ENCODE assay signal across 1 cellular context in the genomic region with DNA sequence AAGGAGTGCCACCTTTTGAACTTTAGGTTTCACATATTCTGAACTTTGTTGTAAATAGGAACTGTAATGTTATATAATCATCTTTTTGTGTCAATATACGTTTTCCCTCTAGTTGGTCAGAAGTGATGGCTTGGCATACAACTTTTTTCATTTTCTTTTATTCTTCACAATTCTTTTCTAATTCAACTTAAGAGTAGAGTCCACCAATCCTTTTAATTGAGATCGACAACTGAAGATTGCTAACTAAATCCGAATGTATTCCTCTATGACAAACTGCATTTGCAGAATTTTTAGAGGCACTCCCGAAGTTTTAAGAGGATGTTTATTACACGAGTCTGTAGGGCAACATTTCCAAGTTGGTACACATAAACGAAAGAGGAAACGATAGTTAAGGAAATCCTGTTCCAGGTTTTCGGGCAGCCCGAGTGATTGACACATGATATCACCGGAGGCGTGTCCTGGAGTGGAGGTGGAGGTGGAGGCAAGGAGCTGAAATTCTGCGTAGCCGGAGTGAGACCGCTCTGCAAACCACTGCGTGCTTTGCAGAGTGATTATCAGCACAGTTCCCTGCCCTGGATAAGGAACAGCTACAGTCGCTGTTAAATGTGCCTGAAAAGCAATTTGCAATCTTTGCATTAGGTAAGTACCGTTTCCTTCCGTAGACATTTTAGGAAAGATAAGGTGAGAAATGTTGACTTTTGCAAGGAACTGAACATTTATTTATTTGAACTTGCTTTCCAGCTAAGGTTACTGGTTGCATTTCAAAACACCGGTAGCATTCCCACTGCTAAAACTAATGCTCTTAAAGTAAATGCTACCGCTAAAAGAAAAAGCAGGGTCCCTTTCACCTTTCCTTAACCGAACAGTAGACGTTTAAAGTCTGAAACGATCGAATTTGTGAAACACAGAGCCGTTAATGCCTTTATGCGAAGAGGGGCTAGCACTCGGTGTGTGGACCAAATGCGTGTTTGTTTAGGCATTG.
TF ChIP-seq lines count a peak whose summit lies in the region.

A gene with protein sequence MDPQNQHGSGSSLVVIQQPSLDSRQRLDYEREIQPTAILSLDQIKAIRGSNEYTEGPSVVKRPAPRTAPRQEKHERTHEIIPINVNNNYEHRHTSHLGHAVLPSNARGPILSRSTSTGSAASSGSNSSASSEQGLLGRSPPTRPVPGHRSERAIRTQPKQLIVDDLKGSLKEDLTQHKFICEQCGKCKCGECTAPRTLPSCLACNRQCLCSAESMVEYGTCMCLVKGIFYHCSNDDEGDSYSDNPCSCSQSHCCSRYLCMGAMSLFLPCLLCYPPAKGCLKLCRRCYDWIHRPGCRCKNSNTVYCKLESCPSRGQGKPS (plus strand): TSS at position 502 of the 982 bp plus-strand sequence. CDS start 4,797 bp downstream, outside the sequence.

TF ChIP-seq in HepG2, 621 proteins besides CTCF, POLR2A, EP300 and RAD21 (continued from another document):
- TF ChIP-seq POLR2AphosphoS5 (IDR thresholded peaks at IDR 0.05; ENCODE audit: low read depth, low read length) = peak; percentile 95
- TF ChIP-seq TCF12 (IDR thresholded peaks at IDR 0.05) = no peak
- TF ChIP-seq TCF12 (CRISPR knock-in tag; IDR thresholded peaks at IDR 0.05) = no peak
- no peak for TF ChIP-seq ZNF501 (CRISPR knock-in tag; IDR thresholded peaks at IDR 0.05)
- TF ChIP-seq ZNF234 (CRISPR knock-in tag; conservative IDR thresholded peaks at IDR 0.05) = no peak
- no peak for TF ChIP-seq TMF1 (CRISPR knock-in tag; IDR thresholded peaks at IDR 0.05; ENCODE audit: low read depth)
- peak; percentile 41; the same call in 1 of the 2 replicates for TF ChIP-seq TGIF2 (CRISPR knock-in tag; IDR thresholded peaks at IDR 0.05)
- TF ChIP-seq NFE2 (CRISPR knock-in tag; IDR thresholded peaks at IDR 0.05) = no peak
- TF ChIP-seq SIN3B (IDR thresholded peaks at IDR 0.05; ENCODE audit: low read length) = no peak
- no peak for TF ChIP-seq ZNF451 (CRISPR knock-in tag; IDR thresholded peaks at IDR 0.05)
- no peak for TF ChIP-seq RAD51 (IDR thresholded peaks at IDR 0.05; ENCODE audit: borderline replicate concordance)
- TF ChIP-seq, protein P1, sequence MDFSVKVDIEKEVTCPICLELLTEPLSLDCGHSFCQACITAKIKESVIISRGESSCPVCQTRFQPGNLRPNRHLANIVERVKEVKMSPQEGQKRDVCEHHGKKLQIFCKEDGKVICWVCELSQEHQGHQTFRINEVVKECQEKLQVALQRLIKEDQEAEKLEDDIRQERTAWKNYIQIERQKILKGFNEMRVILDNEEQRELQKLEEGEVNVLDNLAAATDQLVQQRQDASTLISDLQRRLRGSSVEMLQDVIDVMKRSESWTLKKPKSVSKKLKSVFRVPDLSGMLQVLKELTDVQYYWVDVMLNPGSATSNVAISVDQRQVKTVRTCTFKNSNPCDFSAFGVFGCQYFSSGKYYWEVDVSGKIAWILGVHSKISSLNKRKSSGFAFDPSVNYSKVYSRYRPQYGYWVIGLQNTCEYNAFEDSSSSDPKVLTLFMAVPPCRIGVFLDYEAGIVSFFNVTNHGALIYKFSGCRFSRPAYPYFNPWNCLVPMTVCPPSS (IDR thresholded peaks at IDR 0.05) = no peak
- TF ChIP-seq, protein P2, sequence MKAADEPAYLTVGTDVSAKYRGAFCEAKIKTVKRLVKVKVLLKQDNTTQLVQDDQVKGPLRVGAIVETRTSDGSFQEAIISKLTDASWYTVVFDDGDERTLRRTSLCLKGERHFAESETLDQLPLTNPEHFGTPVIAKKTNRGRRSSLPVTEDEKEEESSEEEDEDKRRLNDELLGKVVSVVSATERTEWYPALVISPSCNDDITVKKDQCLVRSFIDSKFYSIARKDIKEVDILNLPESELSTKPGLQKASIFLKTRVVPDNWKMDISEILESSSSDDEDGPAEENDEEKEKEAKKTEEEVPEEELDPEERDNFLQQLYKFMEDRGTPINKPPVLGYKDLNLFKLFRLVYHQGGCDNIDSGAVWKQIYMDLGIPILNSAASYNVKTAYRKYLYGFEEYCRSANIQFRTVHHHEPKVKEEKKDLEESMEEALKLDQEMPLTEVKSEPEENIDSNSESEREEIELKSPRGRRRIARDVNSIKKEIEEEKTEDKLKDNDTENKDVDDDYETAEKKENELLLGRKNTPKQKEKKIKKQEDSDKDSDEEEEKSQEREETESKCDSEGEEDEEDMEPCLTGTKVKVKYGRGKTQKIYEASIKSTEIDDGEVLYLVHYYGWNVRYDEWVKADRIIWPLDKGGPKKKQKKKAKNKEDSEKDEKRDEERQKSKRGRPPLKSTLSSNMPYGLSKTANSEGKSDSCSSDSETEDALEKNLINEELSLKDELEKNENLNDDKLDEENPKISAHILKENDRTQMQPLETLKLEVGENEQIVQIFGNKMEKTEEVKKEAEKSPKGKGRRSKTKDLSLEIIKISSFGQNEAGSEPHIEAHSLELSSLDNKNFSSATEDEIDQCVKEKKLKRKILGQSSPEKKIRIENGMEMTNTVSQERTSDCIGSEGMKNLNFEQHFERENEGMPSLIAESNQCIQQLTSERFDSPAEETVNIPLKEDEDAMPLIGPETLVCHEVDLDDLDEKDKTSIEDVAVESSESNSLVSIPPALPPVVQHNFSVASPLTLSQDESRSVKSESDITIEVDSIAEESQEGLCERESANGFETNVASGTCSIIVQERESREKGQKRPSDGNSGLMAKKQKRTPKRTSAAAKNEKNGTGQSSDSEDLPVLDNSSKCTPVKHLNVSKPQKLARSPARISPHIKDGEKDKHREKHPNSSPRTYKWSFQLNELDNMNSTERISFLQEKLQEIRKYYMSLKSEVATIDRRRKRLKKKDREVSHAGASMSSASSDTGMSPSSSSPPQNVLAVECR (CRISPR knock-in tag; IDR thresholded peaks at IDR 0.05; ENCODE audit: borderline replicate concordance) = peak; percentile 34
- TF ChIP-seq, protein P3, sequence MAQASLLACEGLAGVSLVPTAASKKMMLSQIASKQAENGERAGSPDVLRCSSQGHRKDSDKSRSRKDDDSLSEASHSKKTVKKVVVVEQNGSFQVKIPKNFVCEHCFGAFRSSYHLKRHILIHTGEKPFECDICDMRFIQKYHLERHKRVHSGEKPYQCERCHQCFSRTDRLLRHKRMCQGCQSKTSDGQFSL (CRISPR knock-in tag; IDR thresholded peaks at IDR 0.05) = no peak
- no peak for TF ChIP-seq EEA1 (CRISPR knock-in tag; IDR thresholded peaks at IDR 0.05; ENCODE audit: borderline replicate concordance)
- no peak for TF ChIP-seq ZNF709 (CRISPR knock-in tag; IDR thresholded peaks at IDR 0.05)
- TF ChIP-seq, protein P4, sequence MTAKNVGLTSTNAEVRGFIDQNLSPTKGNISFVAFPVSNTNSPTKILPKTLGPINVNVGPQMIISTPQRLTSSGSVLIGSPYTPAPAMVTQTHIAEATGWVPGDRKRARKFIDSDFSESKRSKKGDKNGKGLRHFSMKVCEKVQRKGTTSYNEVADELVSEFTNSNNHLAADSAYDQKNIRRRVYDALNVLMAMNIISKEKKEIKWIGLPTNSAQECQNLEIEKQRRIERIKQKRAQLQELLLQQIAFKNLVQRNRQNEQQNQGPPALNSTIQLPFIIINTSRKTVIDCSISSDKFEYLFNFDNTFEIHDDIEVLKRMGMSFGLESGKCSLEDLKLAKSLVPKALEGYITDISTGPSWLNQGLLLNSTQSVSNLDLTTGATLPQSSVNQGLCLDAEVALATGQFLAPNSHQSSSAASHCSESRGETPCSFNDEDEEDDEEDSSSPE (CRISPR knock-in tag; IDR thresholded peaks at IDR 0.05) = no peak; the same call in 1 of the 2 replicates
- TF ChIP-seq, protein P5, sequence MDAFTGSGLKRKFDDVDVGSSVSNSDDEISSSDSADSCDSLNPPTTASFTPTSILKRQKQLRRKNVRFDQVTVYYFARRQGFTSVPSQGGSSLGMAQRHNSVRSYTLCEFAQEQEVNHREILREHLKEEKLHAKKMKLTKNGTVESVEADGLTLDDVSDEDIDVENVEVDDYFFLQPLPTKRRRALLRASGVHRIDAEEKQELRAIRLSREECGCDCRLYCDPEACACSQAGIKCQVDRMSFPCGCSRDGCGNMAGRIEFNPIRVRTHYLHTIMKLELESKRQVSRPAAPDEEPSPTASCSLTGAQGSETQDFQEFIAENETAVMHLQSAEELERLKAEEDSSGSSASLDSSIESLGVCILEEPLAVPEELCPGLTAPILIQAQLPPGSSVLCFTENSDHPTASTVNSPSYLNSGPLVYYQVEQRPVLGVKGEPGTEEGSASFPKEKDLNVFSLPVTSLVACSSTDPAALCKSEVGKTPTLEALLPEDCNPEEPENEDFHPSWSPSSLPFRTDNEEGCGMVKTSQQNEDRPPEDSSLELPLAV (CRISPR knock-in tag; conservative IDR thresholded peaks at IDR 0.05; ENCODE audit: low read depth) = no peak
- no peak for TF ChIP-seq ZNF777 (CRISPR knock-in tag; IDR thresholded peaks at IDR 0.05)
- TF ChIP-seq, protein P6, sequence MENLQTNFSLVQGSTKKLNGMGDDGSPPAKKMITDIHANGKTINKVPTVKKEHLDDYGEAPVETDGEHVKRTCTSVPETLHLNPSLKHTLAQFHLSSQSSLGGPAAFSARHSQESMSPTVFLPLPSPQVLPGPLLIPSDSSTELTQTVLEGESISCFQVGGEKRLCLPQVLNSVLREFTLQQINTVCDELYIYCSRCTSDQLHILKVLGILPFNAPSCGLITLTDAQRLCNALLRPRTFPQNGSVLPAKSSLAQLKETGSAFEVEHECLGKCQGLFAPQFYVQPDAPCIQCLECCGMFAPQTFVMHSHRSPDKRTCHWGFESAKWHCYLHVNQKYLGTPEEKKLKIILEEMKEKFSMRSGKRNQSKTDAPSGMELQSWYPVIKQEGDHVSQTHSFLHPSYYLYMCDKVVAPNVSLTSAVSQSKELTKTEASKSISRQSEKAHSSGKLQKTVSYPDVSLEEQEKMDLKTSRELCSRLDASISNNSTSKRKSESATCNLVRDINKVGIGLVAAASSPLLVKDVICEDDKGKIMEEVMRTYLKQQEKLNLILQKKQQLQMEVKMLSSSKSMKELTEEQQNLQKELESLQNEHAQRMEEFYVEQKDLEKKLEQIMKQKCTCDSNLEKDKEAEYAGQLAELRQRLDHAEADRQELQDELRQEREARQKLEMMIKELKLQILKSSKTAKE (CRISPR knock-in tag; IDR thresholded peaks at IDR 0.05; ENCODE audit: borderline replicate concordance) = no peak
- TF ChIP-seq ZNF557 (CRISPR knock-in tag; IDR thresholded peaks at IDR 0.05) = 0 out of 2 replicates have a peak, but pooled peaks have one; percentile 63
- no peak; the same call in 1 of the 2 replicates for TF ChIP-seq HOXA3 (CRISPR knock-in tag; IDR thresholded peaks at IDR 0.05)
- TF ChIP-seq ASH2L (IDR thresholded peaks at IDR 0.05; ENCODE audit: insufficient read length, low read depth, low read length) = peak; percentile 70
- no peak for TF ChIP-seq SMYD3 (CRISPR knock-in tag; IDR thresholded peaks at IDR 0.05)
- TF ChIP-seq ZNF180 (CRISPR knock-in tag; IDR thresholded peaks at IDR 0.05; ENCODE audit: borderline replicate concordance, low read depth) = no peak
- no peak for TF ChIP-seq ADNP (CRISPR knock-in tag; IDR thresholded peaks at IDR 0.05)
- TF ChIP-seq ELF1 (CRISPR knock-in tag; IDR thresholded peaks at IDR 0.05) = peak; percentile 56
